In the genomic region with DNA sequence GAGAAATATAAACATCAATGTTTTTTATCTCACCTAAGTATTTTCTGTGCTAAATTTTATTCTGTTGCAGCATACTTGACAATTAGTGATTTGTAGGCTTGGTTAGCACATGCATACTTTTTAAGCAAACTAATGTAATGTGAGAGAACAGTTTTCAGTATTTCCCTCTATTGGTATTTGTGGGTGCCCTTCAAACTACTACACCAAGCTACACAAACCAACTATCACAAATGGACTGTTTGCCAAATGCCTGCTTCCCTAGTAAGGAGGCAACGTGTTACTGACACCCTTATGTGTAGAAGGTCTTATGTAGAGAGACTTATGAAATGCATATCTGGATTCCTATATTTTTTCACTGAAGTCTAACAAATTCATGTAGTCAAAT, we compare ENCODE assay signal across 1 cellular context.
TF ChIP-seq lines count a peak whose summit lies in the region.

No MANE protein-coding gene starts in this region.

TF ChIP-seq in IMR-90, 13 proteins besides CTCF, POLR2A, EP300 and RAD21:
- TF ChIP-seq, protein P1, sequence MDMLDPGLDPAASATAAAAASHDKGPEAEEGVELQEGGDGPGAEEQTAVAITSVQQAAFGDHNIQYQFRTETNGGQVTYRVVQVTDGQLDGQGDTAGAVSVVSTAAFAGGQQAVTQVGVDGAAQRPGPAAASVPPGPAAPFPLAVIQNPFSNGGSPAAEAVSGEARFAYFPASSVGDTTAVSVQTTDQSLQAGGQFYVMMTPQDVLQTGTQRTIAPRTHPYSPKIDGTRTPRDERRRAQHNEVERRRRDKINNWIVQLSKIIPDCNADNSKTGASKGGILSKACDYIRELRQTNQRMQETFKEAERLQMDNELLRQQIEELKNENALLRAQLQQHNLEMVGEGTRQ (IDR thresholded peaks at IDR 0.05; ENCODE audit: low read depth, low read length) = no peak
- TF ChIP-seq FOS (IDR thresholded peaks at IDR 0.05; ENCODE audit: low read depth, low read length) (no peak), MAFK (IDR thresholded peaks at IDR 0.05; ENCODE audit: low read depth, low read length) (no peak), BHLHE40 (IDR thresholded peaks at IDR 0.05; ENCODE audit: low read depth, low read length) (no peak), CHD1 (IDR thresholded peaks at IDR 0.05; ENCODE audit: low read depth, low read length) (no peak), NFE2L2 (IDR thresholded peaks at IDR 0.05; ENCODE audit: low read depth, low read length) (no peak), MXI1 (IDR thresholded peaks at IDR 0.05; ENCODE audit: borderline replicate concordance, low read depth, low read length) (no peak), RFX5 (IDR thresholded peaks at IDR 0.05; ENCODE audit: low read depth, low read length) (no peak), CEBPB (IDR thresholded peaks at IDR 0.05; ENCODE audit: low read depth, low read length) (no peak), RCOR1 (IDR thresholded peaks at IDR 0.05; ENCODE audit: insufficient replicate concordance, low read length) (no peak), MAZ (IDR thresholded peaks at IDR 0.05; ENCODE audit: borderline replicate concordance, low read depth, low read length) (no peak), SMC3 (IDR thresholded peaks at IDR 0.05; ENCODE audit: low read depth, low read length) (no peak)
- TF ChIP-seq, protein P2, sequence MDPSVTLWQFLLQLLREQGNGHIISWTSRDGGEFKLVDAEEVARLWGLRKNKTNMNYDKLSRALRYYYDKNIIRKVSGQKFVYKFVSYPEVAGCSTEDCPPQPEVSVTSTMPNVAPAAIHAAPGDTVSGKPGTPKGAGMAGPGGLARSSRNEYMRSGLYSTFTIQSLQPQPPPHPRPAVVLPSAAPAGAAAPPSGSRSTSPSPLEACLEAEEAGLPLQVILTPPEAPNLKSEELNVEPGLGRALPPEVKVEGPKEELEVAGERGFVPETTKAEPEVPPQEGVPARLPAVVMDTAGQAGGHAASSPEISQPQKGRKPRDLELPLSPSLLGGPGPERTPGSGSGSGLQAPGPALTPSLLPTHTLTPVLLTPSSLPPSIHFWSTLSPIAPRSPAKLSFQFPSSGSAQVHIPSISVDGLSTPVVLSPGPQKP (IDR thresholded peaks at IDR 0.05; ENCODE audit: borderline replicate concordance, low read depth, low read length) = no peak
